In genomic region chr5:92944903-92945629, GRCh38 we compare ENCODE assay signal across 12 cellular contexts.
DNase-seq lines count a peak whose midpoint lies in the region; ATAC-seq and TF ChIP-seq lines count a peak whose summit lies in the region.
"Had no signal": no experiment of that assay in that cellular context is flagged by ENCODE, and none has a peak within 500 bp of the region (broad histone marks: within the 10 kb centered on the region; RNA-seq: fewer than 3 reads in every experiment).

No MANE protein-coding gene starts in this region.

- TF ChIP-seq CTCF in WERI-Rb-1 (IDR thresholded peaks at IDR 0.05; ENCODE audit: low read depth, low read length): no peak

- H3K27me3 ChIP-seq in WERI-Rb-1 (ENCODE audit: insufficient read depth, low read depth, severe bottlenecking) (no peaks in the 10 kb centered on the region), skeletal muscle satellite cell (ENCODE audit: control insufficient read depth, insufficient read depth, low read length) (no peaks in the 10 kb centered on the region)

- H3K9me3 ChIP-seq in WERI-Rb-1 (ENCODE audit: severe bottlenecking) (no peaks in the 10 kb centered on the region), skeletal muscle satellite cell (replicated peaks; ENCODE audit: low read length) (no peaks in the 10 kb centered on the region)

- H3K9ac ChIP-seq in skeletal muscle satellite cell (ENCODE audit: low read depth, low read length): peak overlapping the region; percentile 58

- DNase-seq in WERI-Rb-1 (no peak), glomerular visceral epithelial cell (ENCODE audit: extremely low spot score) (peak; percentile 40), NCI-H345 treated with DMSO at 0.1 percent for 48 hours (lab: John Stamatoyannopoulos, UW; ENCODE audit: unreplicated experiment) (no peak)
- DNase-seq: activated CD4-positive, alpha-beta memory T cell treated with anti-CD3 and anti-CD28 coated beads for 36 hours; GDM1; KBM-7; mesendoderm had no signal

- H3K4me3 ChIP-seq in WERI-Rb-1 (ENCODE audit: low read depth, low read length): no peak overlapping the region
- H3K4me3 ChIP-seq in skeletal muscle satellite cell (ENCODE audit: low read length): no peak overlapping the region

- H3K27ac ChIP-seq in WERI-Rb-1: peak overlapping the region; percentile 35

- peak overlapping the region; percentile 35 for H3K4me2 ChIP-seq in skeletal muscle satellite cell (ENCODE audit: low read length)

- ATAC-seq in GM21423 (IDR thresholded peaks at IDR 0.05; ENCODE audit: unreplicated experiment): peak; percentile 11
- ATAC-seq in HG02610 (IDR thresholded peaks at IDR 0.05; ENCODE audit: unreplicated experiment): no peak
- no peak for ATAC-seq in HG03025 (IDR thresholded peaks at IDR 0.05; ENCODE audit: low FRiP score, unreplicated experiment)
- ATAC-seq: esophagus mucosa had no signal

- H3K36me3 ChIP-seq in WERI-Rb-1: no peaks in the 10 kb centered on the region
- no peaks in the 10 kb centered on the region for H3K36me3 ChIP-seq in skeletal muscle satellite cell (ENCODE audit: insufficient read depth, low read length)

- H3K4me1 ChIP-seq in skeletal muscle satellite cell (ENCODE audit: control insufficient read depth, insufficient read depth, low read length): peaks cover 20% of the 10 kb centered on the region
